2 cellular contexts compared by ENCODE assay signal in the genomic region with DNA sequence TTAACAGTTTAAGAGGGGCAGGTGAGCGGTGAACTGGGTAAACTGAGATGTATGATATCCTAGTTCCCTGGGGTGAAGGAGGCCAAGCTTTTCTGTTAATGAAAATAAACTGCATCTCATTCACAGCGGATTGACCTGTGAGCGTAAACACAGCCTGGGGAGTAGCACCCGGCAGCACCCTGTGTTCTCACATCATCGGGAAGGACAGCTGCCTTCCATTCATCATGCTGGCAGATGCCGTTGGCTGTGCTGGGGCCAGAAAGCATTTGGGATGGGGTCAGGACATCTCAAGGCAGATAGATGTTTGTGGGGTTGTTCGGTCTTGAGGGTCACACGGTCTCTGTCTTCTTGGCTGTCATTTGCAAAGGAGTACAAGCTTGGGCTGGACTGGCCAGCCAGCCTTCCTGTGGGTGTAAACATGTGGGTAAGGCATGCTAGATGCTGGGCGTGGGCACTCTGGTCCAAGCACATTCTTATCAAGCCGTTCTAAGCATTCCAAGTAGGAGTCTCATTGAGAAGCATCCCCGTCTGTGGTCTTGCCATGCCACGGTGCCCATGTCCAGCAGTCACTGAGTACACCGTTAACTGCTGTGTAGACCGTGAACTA.
TF ChIP-seq lines count a peak whose summit lies in the region.

No MANE protein-coding gene starts in this region.

TF ChIP-seq in WTC11, 78 proteins besides CTCF, POLR2A, EP300 and RAD21:
- TF ChIP-seq, protein P1, sequence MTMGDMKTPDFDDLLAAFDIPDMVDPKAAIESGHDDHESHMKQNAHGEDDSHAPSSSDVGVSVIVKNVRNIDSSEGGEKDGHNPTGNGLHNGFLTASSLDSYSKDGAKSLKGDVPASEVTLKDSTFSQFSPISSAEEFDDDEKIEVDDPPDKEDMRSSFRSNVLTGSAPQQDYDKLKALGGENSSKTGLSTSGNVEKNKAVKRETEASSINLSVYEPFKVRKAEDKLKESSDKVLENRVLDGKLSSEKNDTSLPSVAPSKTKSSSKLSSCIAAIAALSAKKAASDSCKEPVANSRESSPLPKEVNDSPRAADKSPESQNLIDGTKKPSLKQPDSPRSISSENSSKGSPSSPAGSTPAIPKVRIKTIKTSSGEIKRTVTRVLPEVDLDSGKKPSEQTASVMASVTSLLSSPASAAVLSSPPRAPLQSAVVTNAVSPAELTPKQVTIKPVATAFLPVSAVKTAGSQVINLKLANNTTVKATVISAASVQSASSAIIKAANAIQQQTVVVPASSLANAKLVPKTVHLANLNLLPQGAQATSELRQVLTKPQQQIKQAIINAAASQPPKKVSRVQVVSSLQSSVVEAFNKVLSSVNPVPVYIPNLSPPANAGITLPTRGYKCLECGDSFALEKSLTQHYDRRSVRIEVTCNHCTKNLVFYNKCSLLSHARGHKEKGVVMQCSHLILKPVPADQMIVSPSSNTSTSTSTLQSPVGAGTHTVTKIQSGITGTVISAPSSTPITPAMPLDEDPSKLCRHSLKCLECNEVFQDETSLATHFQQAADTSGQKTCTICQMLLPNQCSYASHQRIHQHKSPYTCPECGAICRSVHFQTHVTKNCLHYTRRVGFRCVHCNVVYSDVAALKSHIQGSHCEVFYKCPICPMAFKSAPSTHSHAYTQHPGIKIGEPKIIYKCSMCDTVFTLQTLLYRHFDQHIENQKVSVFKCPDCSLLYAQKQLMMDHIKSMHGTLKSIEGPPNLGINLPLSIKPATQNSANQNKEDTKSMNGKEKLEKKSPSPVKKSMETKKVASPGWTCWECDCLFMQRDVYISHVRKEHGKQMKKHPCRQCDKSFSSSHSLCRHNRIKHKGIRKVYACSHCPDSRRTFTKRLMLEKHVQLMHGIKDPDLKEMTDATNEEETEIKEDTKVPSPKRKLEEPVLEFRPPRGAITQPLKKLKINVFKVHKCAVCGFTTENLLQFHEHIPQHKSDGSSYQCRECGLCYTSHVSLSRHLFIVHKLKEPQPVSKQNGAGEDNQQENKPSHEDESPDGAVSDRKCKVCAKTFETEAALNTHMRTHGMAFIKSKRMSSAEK (CRISPR knock-in tag; IDR thresholded peaks at IDR 0.05; ENCODE audit: borderline replicate concordance), result no peak
- TF ChIP-seq TCF7 (CRISPR knock-in tag; IDR thresholded peaks at IDR 0.05; ENCODE audit: low read depth) (no peak), ZNF263 (CRISPR knock-in tag; IDR thresholded peaks at IDR 0.05; ENCODE audit: low read depth) (no peak), NFYB (CRISPR knock-in tag; conservative IDR thresholded peaks at IDR 0.05; ENCODE audit: low read depth) (no peak), GTF2I (CRISPR knock-in tag; conservative IDR thresholded peaks at IDR 0.05) (no peak), ETV6 (CRISPR knock-in tag; IDR thresholded peaks at IDR 0.05) (no peak), NR1H2 (CRISPR knock-in tag; IDR thresholded peaks at IDR 0.05) (no peak), CREM (CRISPR knock-in tag; IDR thresholded peaks at IDR 0.05) (no peak), IRF2 (CRISPR knock-in tag; IDR thresholded peaks at IDR 0.05; ENCODE audit: borderline replicate concordance, low read depth) (no peak), FOXK1 (CRISPR knock-in tag; IDR thresholded peaks at IDR 0.05) (no peak), ATF3 (CRISPR knock-in tag; conservative IDR thresholded peaks at IDR 0.05) (no peak), ZNF232 (CRISPR knock-in tag; IDR thresholded peaks at IDR 0.05) (no peak), FOXP1 (CRISPR knock-in tag; IDR thresholded peaks at IDR 0.05; ENCODE audit: borderline replicate concordance) (no peak), CREB1 (CRISPR knock-in tag; IDR thresholded peaks at IDR 0.05) (no peak), ZBTB43 (CRISPR knock-in tag; IDR thresholded peaks at IDR 0.05) (no peak), SMAD3 (CRISPR knock-in tag; IDR thresholded peaks at IDR 0.05; ENCODE audit: borderline replicate concordance) (no peak)
- TF ChIP-seq, protein P2, sequence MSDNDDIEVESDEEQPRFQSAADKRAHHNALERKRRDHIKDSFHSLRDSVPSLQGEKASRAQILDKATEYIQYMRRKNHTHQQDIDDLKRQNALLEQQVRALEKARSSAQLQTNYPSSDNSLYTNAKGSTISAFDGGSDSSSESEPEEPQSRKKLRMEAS (CRISPR knock-in tag; IDR thresholded peaks at IDR 0.05), result no peak
- TF ChIP-seq, protein P3, sequence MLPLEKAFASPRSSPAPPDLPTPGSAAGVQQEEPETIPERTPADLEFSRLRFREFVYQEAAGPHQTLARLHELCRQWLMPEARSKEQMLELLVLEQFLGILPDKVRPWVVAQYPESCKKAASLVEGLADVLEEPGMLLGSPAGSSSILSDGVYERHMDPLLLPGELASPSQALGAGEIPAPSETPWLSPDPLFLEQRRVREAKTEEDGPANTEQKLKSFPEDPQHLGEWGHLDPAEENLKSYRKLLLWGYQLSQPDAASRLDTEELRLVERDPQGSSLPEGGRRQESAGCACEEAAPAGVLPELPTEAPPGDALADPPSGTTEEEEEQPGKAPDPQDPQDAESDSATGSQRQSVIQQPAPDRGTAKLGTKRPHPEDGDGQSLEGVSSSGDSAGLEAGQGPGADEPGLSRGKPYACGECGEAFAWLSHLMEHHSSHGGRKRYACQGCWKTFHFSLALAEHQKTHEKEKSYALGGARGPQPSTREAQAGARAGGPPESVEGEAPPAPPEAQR (CRISPR knock-in tag; IDR thresholded peaks at IDR 0.05), result no peak

TF ChIP-seq in HepG2, 621 proteins besides CTCF, POLR2A, EP300 and RAD21 (continued from another document):
- TF ChIP-seq, protein P4, sequence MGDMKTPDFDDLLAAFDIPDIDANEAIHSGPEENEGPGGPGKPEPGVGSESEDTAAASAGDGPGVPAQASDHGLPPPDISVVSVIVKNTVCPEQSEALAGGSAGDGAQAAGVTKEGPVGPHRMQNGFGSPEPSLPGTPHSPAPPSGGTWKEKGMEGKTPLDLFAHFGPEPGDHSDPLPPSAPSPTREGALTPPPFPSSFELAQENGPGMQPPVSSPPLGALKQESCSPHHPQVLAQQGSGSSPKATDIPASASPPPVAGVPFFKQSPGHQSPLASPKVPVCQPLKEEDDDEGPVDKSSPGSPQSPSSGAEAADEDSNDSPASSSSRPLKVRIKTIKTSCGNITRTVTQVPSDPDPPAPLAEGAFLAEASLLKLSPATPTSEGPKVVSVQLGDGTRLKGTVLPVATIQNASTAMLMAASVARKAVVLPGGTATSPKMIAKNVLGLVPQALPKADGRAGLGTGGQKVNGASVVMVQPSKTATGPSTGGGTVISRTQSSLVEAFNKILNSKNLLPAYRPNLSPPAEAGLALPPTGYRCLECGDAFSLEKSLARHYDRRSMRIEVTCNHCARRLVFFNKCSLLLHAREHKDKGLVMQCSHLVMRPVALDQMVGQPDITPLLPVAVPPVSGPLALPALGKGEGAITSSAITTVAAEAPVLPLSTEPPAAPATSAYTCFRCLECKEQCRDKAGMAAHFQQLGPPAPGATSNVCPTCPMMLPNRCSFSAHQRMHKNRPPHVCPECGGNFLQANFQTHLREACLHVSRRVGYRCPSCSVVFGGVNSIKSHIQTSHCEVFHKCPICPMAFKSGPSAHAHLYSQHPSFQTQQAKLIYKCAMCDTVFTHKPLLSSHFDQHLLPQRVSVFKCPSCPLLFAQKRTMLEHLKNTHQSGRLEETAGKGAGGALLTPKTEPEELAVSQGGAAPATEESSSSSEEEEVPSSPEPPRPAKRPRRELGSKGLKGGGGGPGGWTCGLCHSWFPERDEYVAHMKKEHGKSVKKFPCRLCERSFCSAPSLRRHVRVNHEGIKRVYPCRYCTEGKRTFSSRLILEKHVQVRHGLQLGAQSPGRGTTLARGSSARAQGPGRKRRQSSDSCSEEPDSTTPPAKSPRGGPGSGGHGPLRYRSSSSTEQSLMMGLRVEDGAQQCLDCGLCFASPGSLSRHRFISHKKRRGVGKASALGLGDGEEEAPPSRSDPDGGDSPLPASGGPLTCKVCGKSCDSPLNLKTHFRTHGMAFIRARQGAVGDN (CRISPR knock-in tag; IDR thresholded peaks at IDR 0.05), result no peak
- TF ChIP-seq ZNF253 (CRISPR knock-in tag; IDR thresholded peaks at IDR 0.05; ENCODE audit: borderline replicate concordance) (no peak), ZNF484 (CRISPR knock-in tag; IDR thresholded peaks at IDR 0.05; ENCODE audit: borderline replicate concordance, low read depth) (no peak), HOXA7 (CRISPR knock-in tag; IDR thresholded peaks at IDR 0.05) (no peak), ZNF383 (CRISPR knock-in tag; IDR thresholded peaks at IDR 0.05; ENCODE audit: borderline replicate concordance) (no peak), ZNF446 (CRISPR knock-in tag; IDR thresholded peaks at IDR 0.05) (no peak), MAZ (IDR thresholded peaks at IDR 0.05; ENCODE audit: borderline replicate concordance, low read depth, low read length) (no peak), MAZ (CRISPR knock-in tag; IDR thresholded peaks at IDR 0.05; ENCODE audit: low read depth) (no peak), ZNF878 (CRISPR knock-in tag; IDR thresholded peaks at IDR 0.05) (no peak)
- TF ChIP-seq, protein P5, sequence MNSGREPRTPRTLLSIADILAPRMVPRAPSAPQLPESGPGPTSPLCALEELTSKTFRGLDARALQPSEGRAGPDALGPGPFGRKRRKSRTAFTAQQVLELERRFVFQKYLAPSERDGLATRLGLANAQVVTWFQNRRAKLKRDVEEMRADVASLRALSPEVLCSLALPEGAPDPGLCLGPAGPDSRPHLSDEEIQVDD (CRISPR knock-in tag; IDR thresholded peaks at IDR 0.05; ENCODE audit: borderline replicate concordance), result no peak
- TF ChIP-seq, protein P6, sequence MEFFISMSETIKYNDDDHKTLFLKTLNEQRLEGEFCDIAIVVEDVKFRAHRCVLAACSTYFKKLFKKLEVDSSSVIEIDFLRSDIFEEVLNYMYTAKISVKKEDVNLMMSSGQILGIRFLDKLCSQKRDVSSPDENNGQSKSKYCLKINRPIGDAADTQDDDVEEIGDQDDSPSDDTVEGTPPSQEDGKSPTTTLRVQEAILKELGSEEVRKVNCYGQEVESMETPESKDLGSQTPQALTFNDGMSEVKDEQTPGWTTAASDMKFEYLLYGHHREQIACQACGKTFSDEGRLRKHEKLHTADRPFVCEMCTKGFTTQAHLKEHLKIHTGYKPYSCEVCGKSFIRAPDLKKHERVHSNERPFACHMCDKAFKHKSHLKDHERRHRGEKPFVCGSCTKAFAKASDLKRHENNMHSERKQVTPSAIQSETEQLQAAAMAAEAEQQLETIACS (CRISPR knock-in tag; IDR thresholded peaks at IDR 0.05), result no peak
- TF ChIP-seq, protein P7, sequence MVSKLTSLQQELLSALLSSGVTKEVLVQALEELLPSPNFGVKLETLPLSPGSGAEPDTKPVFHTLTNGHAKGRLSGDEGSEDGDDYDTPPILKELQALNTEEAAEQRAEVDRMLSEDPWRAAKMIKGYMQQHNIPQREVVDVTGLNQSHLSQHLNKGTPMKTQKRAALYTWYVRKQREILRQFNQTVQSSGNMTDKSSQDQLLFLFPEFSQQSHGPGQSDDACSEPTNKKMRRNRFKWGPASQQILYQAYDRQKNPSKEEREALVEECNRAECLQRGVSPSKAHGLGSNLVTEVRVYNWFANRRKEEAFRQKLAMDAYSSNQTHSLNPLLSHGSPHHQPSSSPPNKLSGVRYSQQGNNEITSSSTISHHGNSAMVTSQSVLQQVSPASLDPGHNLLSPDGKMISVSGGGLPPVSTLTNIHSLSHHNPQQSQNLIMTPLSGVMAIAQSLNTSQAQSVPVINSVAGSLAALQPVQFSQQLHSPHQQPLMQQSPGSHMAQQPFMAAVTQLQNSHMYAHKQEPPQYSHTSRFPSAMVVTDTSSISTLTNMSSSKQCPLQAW (CRISPR knock-in tag; IDR thresholded peaks at IDR 0.05), result no peak
